Comparison of ENCODE assay signal across 19 cellular contexts in genomic region chr12:70449074-70449757, GRCh38.
DNase-seq lines count a peak whose midpoint lies in the region; ATAC-seq and TF ChIP-seq lines count a peak whose summit lies in the region.
"Had no signal": no experiment of that assay in that cellular context is flagged by ENCODE, and none has a peak within 500 bp of the region (broad histone marks: within the 10 kb centered on the region; RNA-seq: fewer than 3 reads in every experiment).

No MANE protein-coding gene starts in this region.

- no peak overlapping the region for H3K4me3 ChIP-seq in RWPE2 (ENCODE audit: severe bottlenecking)
- H3K4me3 ChIP-seq: skin epidermis had no signal

- no peaks in the 10 kb centered on the region for H3K9me3 ChIP-seq in RWPE2 (ENCODE audit: severe bottlenecking)

- H3K27ac ChIP-seq in RWPE2 (ENCODE audit: poor library complexity, severe bottlenecking) (no peak overlapping the region), foreskin keratinocyte (no peak overlapping the region)
- H3K27ac ChIP-seq: skin epidermis had no signal

- no peaks in the 10 kb centered on the region for H3K36me3 ChIP-seq in RWPE2 (ENCODE audit: low read depth)

- no peaks in the 10 kb centered on the region for H3K27me3 ChIP-seq in RWPE2 (ENCODE audit: insufficient read depth, poor library complexity, severe bottlenecking)
- H3K27me3 ChIP-seq in foreskin keratinocyte: no peaks in the 10 kb centered on the region

- DNase-seq in DMS 273 treated with DMSO at 0.1 percent for 48 hours (lab: John Stamatoyannopoulos, UW) (peak; percentile 10), HT-29 (ENCODE audit: low spot score) (peak; percentile 31), RWPE2 (ENCODE audit: low spot score) (no peak), foreskin keratinocyte (peak; percentile 23 to 64)
- no peak for DNase-seq in stimulated activated CD4-positive, alpha-beta T cell treated with anti-CD3 and anti-CD28 coated beads, Interleukin-2, amount 100 ng/mL, for 48 hours
- DNase-seq: activated CD4-positive, alpha-beta T cell treated with anti-CD3 and anti-CD28 coated beads, Interleukin-2, amount 50 U/mL, for 48 hours; activated naive CD4-positive, alpha-beta T cell treated with anti-CD3 and anti-CD28 coated beads, Interleukin-2, amount 50 U/mL, for 16 hours; activated T-cell treated with anti-CD3 and anti-CD28 coated beads, Interleukin-2, amount 50 U/mL, for 1 hour; H9; head of caudate nucleus; naive thymus-derived CD8-positive, alpha-beta T cell; NCI-H1930; NCI-H510A treated with DMSO at 0.1 percent for 48 hours; posterior cingulate gyrus had no signal

- TF ChIP-seq CTCF in RWPE2 (IDR thresholded peaks at IDR 0.05; ENCODE audit: poor library complexity, severe bottlenecking) (no peak), foreskin keratinocyte (conservative IDR thresholded peaks at IDR 0.05) (no peak)

- ATAC-seq in RWPE2 (ENCODE audit: low read depth) (peak; percentile 57), foreskin keratinocyte (peak; percentile 64), GM18517 (IDR thresholded peaks at IDR 0.05; ENCODE audit: unreplicated experiment) (no peak), GM21360 (IDR thresholded peaks at IDR 0.05; ENCODE audit: unreplicated experiment) (no peak), GM21825 (IDR thresholded peaks at IDR 0.05; ENCODE audit: unreplicated experiment) (no peak)
- ATAC-seq: naive thymus-derived CD8-positive, alpha-beta T cell; Panc1 had no signal

- H3K4me1 ChIP-seq in RWPE2 (ENCODE audit: insufficient read depth, poor library complexity, severe bottlenecking) (no peaks in the 10 kb centered on the region), foreskin keratinocyte (no peaks in the 10 kb centered on the region)

Comparison
In these comparisons a context has a peak if more than half of its experiments do, and no peak if none do; other contexts are left out.
1. DNase-seq: peak in DMS 273 treated with DMSO at 0.1 percent for 48 hours (single experiment), HT-29 (single experiment) and foreskin keratinocyte (2 of 2); none in RWPE2 (single experiment) and stimulated activated CD4-positive, alpha-beta T cell treated with anti-CD3 and anti-CD28 coated beads, Interleukin-2, amount 100 ng/mL, for 48 hours (0 of 2).
2. ATAC-seq: peak in RWPE2 (single experiment) and foreskin keratinocyte (single experiment); none in GM18517 (single experiment), GM21360 (single experiment) and GM21825 (single experiment).